In genomic region chr4:70721747-70722146, GRCh38 we compare ENCODE assay signal across 9 cellular contexts. TPM values are rescaled to one million over a fixed set of nuclear protein-coding genes. Genes with fewer than 3 reads are reported as not detected.
DNase-seq lines count a peak whose midpoint lies in the region; ATAC-seq, FAIRE-seq and TF ChIP-seq lines count a peak whose summit lies in the region.
"Had no signal": no experiment of that assay in that cellular context is flagged by ENCODE, and none has a peak within 500 bp of the region (broad histone marks: within the 10 kb centered on the region; RNA-seq: fewer than 3 reads in every experiment).

Gene RUFY3 (plus strand): TSS chr4:70721964. CDS start chr4:70722574, 610 bp downstream.

- FAIRE-seq in TTC549 (lab: Jason Lieb, UNC) = peak; percentile 94

- intact Hi-C loops in CD4-positive, alpha-beta memory T cell (cut with micrococcal nuclease) = loop anchor here (2.0 kb wide), 1 partner anchor 17 kb away; no protein-coding TSS in a partner anchor

- peak within 1 kb of the TSS; percentile 67 to 86 (median 76) for H3K27ac Mint-ChIP-seq in CD4-positive, alpha-beta memory T cell
- H3K27ac Mint-ChIP-seq in natural killer cell treated with Interleukin-12 subunit alpha and Interleukin-12 subunit beta and Interleukin-15 and Interleukin-18, amount 100 ng/mL, for 72 hours = peak within 1 kb of the TSS in 1 of 2 donors; percentile 41

- POLR2A ChIA-PET in CD4-positive, alpha-beta memory T cell (lab: Charles Lee; ENCODE audit: partially characterized antibody) = interaction anchor here (0.6 to 4.2 kb wide), 5 partner anchors 13 to 118 kb away, joined by 3 to 31 read pairs (median 7); partner anchors contain the start of gene GRSF1

- H3K36me3 ChIP-seq in CD4-positive, alpha-beta memory T cell (ENCODE audit: insufficient read depth, low read length) = no peaks in the 10 kb centered on the region

- TF ChIP-seq CTCF in fibroblast of pulmonary artery (IDR thresholded peaks at IDR 0.05; ENCODE audit: low read length, missing control alignments) (no peak), GM20000 (IDR thresholded peaks at IDR 0.05; ENCODE audit: extremely low read depth, missing control alignments) (no peak)

- no peak for DNase-seq in CD4-positive, alpha-beta memory T cell
- DNase-seq in NCI-H1105 (lab: John Stamatoyannopoulos, UW) (peak; percentile 73), fibroblast of pulmonary artery (ENCODE audit: low read depth) (peak; percentile 94), GM20000 (ENCODE audit: low spot score) (no peak)
- no peak for DNase-seq in natural killer cell treated with Interleukin-12 subunit alpha and Interleukin-12 subunit beta and Interleukin-15 and Interleukin-18, amount 100 ng/mL, for 72 hours (ENCODE audit: low spot score)

- H3K27ac ChIP-seq in CD4-positive, alpha-beta memory T cell (ENCODE audit: low read depth, low read length) = no peak within 1 kb of the TSS
- H3K27ac ChIP-seq: HL-60 had no signal

- no peaks in the 10 kb centered on the region for H3K9me3 Mint-ChIP-seq in CD4-positive, alpha-beta memory T cell
- H3K9me3 Mint-ChIP-seq in natural killer cell treated with Interleukin-12 subunit alpha and Interleukin-12 subunit beta and Interleukin-15 and Interleukin-18, amount 100 ng/mL, for 72 hours = no peaks in the 10 kb centered on the region

- H3K27me3 ChIP-seq in CD4-positive, alpha-beta memory T cell (ENCODE audit: insufficient read depth, low read length) = no peaks in the 10 kb centered on the region

- peak within 1 kb of the TSS; percentile 20 to 72 (median 54) for H3K4me3 Mint-ChIP-seq in CD4-positive, alpha-beta memory T cell
- H3K4me3 Mint-ChIP-seq in natural killer cell treated with Interleukin-12 subunit alpha and Interleukin-12 subunit beta and Interleukin-15 and Interleukin-18, amount 100 ng/mL, for 72 hours = peak within 1 kb of the TSS; percentile 7

- no peaks in the 10 kb centered on the region for H3K36me3 Mint-ChIP-seq in CD4-positive, alpha-beta memory T cell
- H3K36me3 Mint-ChIP-seq in natural killer cell treated with Interleukin-12 subunit alpha and Interleukin-12 subunit beta and Interleukin-15 and Interleukin-18, amount 100 ng/mL, for 72 hours = no peaks in the 10 kb centered on the region

- H3K4me1 Mint-ChIP-seq in CD4-positive, alpha-beta memory T cell = peaks cover 14 to 20% (median 15%) of the 10 kb centered on the region in 4 donors
- H3K4me1 Mint-ChIP-seq in natural killer cell treated with Interleukin-12 subunit alpha and Interleukin-12 subunit beta and Interleukin-15 and Interleukin-18, amount 100 ng/mL, for 72 hours (ENCODE audit: low read depth in 2 of 2) = peaks cover 6 to 9% of the 10 kb centered on the region in 2 donors

- H3K4me3 ChIP-seq in CD4-positive, alpha-beta memory T cell (ENCODE audit: low read length in 2 of 2) = no peak within 1 kb of the TSS
- H3K4me3 ChIP-seq in fibroblast of pulmonary artery (replicated peaks; ENCODE audit: low read depth, low read length) = peak within 1 kb of the TSS; percentile 68

- no peaks in the 10 kb centered on the region for H3K9me3 ChIP-seq in CD4-positive, alpha-beta memory T cell (ENCODE audit: control insufficient read depth in 1 of 2, low read length in 2 of 2)

- peaks cover 17% of the 10 kb centered on the region for H3K4me1 ChIP-seq in CD4-positive, alpha-beta memory T cell (ENCODE audit: insufficient read depth, low read length)

- CTCF ChIA-PET in CD4-positive, alpha-beta memory T cell (lab: Charles Lee; ENCODE audit: partially characterized antibody) = interaction anchor here (0.7 to 5.9 kb wide), 7 partner anchors 9 to 349 kb away, joined by 3 to 74 read pairs (median 6); no protein-coding TSS in a partner anchor

- ATAC-seq in natural killer cell treated with Interleukin-12 subunit alpha and Interleukin-12 subunit beta and Interleukin-15 and Interleukin-18, amount 100 ng/mL, for 72 hours = no peak
- no peak for ATAC-seq in HG03442 (IDR thresholded peaks at IDR 0.05; ENCODE audit: unreplicated experiment)
- no peak for ATAC-seq in GM18502 (IDR thresholded peaks at IDR 0.05; ENCODE audit: poor library complexity, unreplicated experiment)

- no peaks in the 10 kb centered on the region for H3K27me3 Mint-ChIP-seq in CD4-positive, alpha-beta memory T cell
- H3K27me3 Mint-ChIP-seq in natural killer cell treated with Interleukin-12 subunit alpha and Interleukin-12 subunit beta and Interleukin-15 and Interleukin-18, amount 100 ng/mL, for 72 hours = no peaks in the 10 kb centered on the region

RNA-seq across cellular contexts. Expression of gene RUFY3, which starts in this region (rescaled TPM):
- total RNA-seq in CD4-positive, alpha-beta memory T cell = 10 to 100 TPM; 36.2 TPM
- polyA plus RNA-seq in CD4-positive, alpha-beta memory T cell = 1 to 10 TPM; 3.3 to 9.2 TPM
- 10 to 100 TPM; 17.7 to 26.3 TPM for total RNA-seq in natural killer cell treated with Interleukin-12 subunit alpha and Interleukin-12 subunit beta and Interleukin-15 and Interleukin-18, amount 100 ng/mL, for 72 hours

Comparison
In these comparisons a context has a peak if more than half of its experiments do, and no peak if none do; other contexts are left out.
1. DNase-seq: peak in NCI-H1105 (single experiment) and fibroblast of pulmonary artery (single experiment); none in CD4-positive, alpha-beta memory T cell (0 of 5), natural killer cell treated with Interleukin-12 subunit alpha and Interleukin-12 subunit beta and Interleukin-15 and Interleukin-18, amount 100 ng/mL, for 72 hours (single experiment) and GM20000 (single experiment).